In the genomic region with DNA sequence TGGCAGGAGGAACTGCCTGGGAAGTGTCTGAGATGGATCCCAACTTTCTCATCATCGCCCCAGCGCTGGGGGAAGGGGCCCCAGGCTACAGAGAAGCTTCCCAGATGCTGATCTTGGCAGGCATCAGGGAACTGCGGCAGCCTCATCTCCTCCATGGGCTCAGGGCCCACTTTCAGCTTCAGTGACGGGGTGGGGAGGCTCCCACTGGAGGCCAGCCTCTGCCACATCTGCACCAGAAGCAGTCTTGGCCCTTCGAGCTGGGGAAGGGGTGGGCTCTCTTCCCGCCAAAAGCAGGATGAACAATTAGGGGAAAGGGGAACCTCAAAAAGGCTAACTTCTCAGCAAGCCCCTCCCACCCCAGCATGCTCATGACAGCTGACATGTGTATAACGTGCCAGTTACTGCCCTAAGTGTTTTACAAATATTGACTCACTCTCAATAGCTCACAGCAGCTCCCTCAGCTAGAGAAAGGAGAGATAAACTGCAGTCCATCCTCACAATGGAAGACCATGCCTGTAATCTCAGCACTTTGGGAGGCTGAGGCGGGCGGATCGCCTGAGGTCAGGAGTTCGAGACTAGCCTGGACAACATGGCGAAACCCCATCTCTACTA, we compare ENCODE assay signal across 1 cellular context.
TF ChIP-seq lines count a peak whose summit lies in the region.

No MANE protein-coding gene starts in this region.

TF ChIP-seq in HepG2, 621 proteins besides CTCF, POLR2A, EP300 and RAD21 (continued from another document and continues in another):
- TF ChIP-seq EHMT2 (IDR thresholded peaks at IDR 0.05; ENCODE audit: borderline replicate concordance, low read depth, low read length) (no peak), NCOA5 (CRISPR knock-in tag; IDR thresholded peaks at IDR 0.05) (no peak), ZFX (CRISPR knock-in tag; IDR thresholded peaks at IDR 0.05; ENCODE audit: low read depth) (peak; percentile 22; the same call in 1 of the 2 replicates), IKZF5 (CRISPR knock-in tag; IDR thresholded peaks at IDR 0.05) (no peak; the same call in 1 of the 2 replicates), KDM5A (IDR thresholded peaks at IDR 0.05; ENCODE audit: borderline replicate concordance, low read length) (no peak), ZFP1 (CRISPR knock-in tag; IDR thresholded peaks at IDR 0.05) (0 out of 2 replicates have a peak, but pooled peaks have one; percentile 33), ZMAT5 (CRISPR knock-in tag; IDR thresholded peaks at IDR 0.05; ENCODE audit: borderline replicate concordance, low read depth) (no peak), ZFP36L1 (CRISPR knock-in tag; IDR thresholded peaks at IDR 0.05) (no peak), KMT2B (CRISPR knock-in tag; IDR thresholded peaks at IDR 0.05) (no peak), ZNF225 (CRISPR knock-in tag; IDR thresholded peaks at IDR 0.05) (no peak), ZSCAN25 (CRISPR knock-in tag; IDR thresholded peaks at IDR 0.05) (no peak), ZNF710 (CRISPR knock-in tag; IDR thresholded peaks at IDR 0.05; ENCODE audit: borderline replicate concordance) (peak; percentile 90), ZNF264 (CRISPR knock-in tag; IDR thresholded peaks at IDR 0.05) (0 out of 2 replicates have a peak, but pooled peaks have one; percentile 32), ZNF17 (CRISPR knock-in tag; IDR thresholded peaks at IDR 0.05) (no peak), ZNF296 (CRISPR knock-in tag; conservative IDR thresholded peaks at IDR 0.05) (no peak), SMYD3 (CRISPR knock-in tag; IDR thresholded peaks at IDR 0.05) (no peak), SIN3A (IDR thresholded peaks at IDR 0.05; ENCODE audit: borderline replicate concordance, low read depth, low read length) (no peak), ZNF746 (CRISPR knock-in tag; IDR thresholded peaks at IDR 0.05) (0 out of 2 replicates have a peak, but pooled peaks have one; percentile 34), GATAD2A (CRISPR knock-in tag; IDR thresholded peaks at IDR 0.05) (peak; percentile 39), ZFP36L2 (CRISPR knock-in tag; IDR thresholded peaks at IDR 0.05) (no peak), MLXIP (CRISPR knock-in tag; IDR thresholded peaks at IDR 0.05; ENCODE audit: borderline replicate concordance) (no peak), ZNF263 (CRISPR knock-in tag; IDR thresholded peaks at IDR 0.05) (no peak; the same call in 1 of the 2 replicates), TP53 (CRISPR knock-in tag; conservative IDR thresholded peaks at IDR 0.05) (no peak), KDM5B (CRISPR knock-in tag; IDR thresholded peaks at IDR 0.05; ENCODE audit: borderline replicate concordance) (peak; percentile 37; the same call in 1 of the 2 replicates), ZNF629 (CRISPR knock-in tag; conservative IDR thresholded peaks at IDR 0.05) (peak; percentile 49), RBM22 (optimal IDR thresholded peaks at IDR 0.05; ENCODE audit: low read length) (no peak), SALL1 (CRISPR knock-in tag; IDR thresholded peaks at IDR 0.05) (peak; percentile 72), FOXC1 (CRISPR knock-in tag; IDR thresholded peaks at IDR 0.05; ENCODE audit: borderline replicate concordance) (no peak), ETV6 (CRISPR knock-in tag; conservative IDR thresholded peaks at IDR 0.05) (no peak), ZNF142 (CRISPR knock-in tag; IDR thresholded peaks at IDR 0.05) (no peak), ZFP37 (CRISPR knock-in tag; IDR thresholded peaks at IDR 0.05; ENCODE audit: borderline replicate concordance) (0 out of 2 replicates have a peak, but pooled peaks have one; percentile 33), IKZF1 (IDR thresholded peaks at IDR 0.05) (no peak)
- TF ChIP-seq, protein P1, sequence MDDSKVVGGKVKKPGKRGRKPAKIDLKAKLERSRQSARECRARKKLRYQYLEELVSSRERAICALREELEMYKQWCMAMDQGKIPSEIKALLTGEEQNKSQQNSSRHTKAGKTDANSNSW (CRISPR knock-in tag; IDR thresholded peaks at IDR 0.05; ENCODE audit: borderline replicate concordance), result no peak
- TF ChIP-seq, protein P2, sequence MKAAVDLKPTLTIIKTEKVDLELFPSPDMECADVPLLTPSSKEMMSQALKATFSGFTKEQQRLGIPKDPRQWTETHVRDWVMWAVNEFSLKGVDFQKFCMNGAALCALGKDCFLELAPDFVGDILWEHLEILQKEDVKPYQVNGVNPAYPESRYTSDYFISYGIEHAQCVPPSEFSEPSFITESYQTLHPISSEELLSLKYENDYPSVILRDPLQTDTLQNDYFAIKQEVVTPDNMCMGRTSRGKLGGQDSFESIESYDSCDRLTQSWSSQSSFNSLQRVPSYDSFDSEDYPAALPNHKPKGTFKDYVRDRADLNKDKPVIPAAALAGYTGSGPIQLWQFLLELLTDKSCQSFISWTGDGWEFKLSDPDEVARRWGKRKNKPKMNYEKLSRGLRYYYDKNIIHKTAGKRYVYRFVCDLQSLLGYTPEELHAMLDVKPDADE (CRISPR knock-in tag; IDR thresholded peaks at IDR 0.05), result no peak
- TF ChIP-seq, protein P3, sequence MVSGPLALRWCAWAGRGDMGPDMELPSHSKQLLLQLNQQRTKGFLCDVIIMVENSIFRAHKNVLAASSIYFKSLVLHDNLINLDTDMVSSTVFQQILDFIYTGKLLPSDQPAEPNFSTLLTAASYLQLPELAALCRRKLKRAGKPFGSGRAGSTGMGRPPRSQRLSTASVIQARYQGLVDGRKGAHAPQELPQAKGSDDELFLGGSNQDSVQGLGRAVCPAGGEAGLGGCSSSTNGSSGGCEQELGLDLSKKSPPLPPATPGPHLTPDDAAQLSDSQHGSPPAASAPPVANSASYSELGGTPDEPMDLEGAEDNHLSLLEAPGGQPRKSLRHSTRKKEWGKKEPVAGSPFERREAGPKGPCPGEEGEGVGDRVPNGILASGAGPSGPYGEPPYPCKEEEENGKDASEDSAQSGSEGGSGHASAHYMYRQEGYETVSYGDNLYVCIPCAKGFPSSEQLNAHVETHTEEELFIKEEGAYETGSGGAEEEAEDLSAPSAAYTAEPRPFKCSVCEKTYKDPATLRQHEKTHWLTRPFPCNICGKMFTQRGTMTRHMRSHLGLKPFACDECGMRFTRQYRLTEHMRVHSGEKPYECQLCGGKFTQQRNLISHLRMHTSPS (CRISPR knock-in tag; IDR thresholded peaks at IDR 0.05; ENCODE audit: low read depth), result no peak
- TF ChIP-seq, protein P4, sequence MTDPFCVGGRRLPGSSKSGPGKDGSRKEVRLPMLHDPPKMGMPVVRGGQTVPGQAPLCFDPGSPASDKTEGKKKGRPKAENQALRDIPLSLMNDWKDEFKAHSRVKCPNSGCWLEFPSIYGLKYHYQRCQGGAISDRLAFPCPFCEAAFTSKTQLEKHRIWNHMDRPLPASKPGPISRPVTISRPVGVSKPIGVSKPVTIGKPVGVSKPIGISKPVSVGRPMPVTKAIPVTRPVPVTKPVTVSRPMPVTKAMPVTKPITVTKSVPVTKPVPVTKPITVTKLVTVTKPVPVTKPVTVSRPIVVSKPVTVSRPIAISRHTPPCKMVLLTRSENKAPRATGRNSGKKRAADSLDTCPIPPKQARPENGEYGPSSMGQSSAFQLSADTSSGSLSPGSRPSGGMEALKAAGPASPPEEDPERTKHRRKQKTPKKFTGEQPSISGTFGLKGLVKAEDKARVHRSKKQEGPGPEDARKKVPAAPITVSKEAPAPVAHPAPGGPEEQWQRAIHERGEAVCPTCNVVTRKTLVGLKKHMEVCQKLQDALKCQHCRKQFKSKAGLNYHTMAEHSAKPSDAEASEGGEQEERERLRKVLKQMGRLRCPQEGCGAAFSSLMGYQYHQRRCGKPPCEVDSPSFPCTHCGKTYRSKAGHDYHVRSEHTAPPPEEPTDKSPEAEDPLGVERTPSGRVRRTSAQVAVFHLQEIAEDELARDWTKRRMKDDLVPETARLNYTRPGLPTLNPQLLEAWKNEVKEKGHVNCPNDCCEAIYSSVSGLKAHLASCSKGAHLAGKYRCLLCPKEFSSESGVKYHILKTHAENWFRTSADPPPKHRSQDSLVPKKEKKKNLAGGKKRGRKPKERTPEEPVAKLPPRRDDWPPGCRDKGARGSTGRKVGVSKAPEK (CRISPR knock-in tag; IDR thresholded peaks at IDR 0.05; ENCODE audit: borderline replicate concordance), result no peak
- TF ChIP-seq, protein P5, sequence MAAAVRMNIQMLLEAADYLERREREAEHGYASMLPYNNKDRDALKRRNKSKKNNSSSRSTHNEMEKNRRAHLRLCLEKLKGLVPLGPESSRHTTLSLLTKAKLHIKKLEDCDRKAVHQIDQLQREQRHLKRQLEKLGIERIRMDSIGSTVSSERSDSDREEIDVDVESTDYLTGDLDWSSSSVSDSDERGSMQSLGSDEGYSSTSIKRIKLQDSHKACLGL (CRISPR knock-in tag; IDR thresholded peaks at IDR 0.05), result no peak
- TF ChIP-seq, protein P6, sequence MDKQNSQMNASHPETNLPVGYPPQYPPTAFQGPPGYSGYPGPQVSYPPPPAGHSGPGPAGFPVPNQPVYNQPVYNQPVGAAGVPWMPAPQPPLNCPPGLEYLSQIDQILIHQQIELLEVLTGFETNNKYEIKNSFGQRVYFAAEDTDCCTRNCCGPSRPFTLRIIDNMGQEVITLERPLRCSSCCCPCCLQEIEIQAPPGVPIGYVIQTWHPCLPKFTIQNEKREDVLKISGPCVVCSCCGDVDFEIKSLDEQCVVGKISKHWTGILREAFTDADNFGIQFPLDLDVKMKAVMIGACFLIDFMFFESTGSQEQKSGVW (CRISPR knock-in tag; IDR thresholded peaks at IDR 0.05; ENCODE audit: borderline replicate concordance), result no peak
